In genomic region chr6:160030103-160030502, GRCh38 we compare ENCODE assay signal across 8 cellular contexts.
DNase-seq lines count a peak whose midpoint lies in the region; ATAC-seq and TF ChIP-seq lines count a peak whose summit lies in the region.

No MANE protein-coding gene starts in this region.

- no peak overlapping the region for H3K27ac Mint-ChIP-seq in activated CD8-positive, alpha-beta T cell treated with anti-CD3 and anti-CD28 coated beads, Interleukin-2, amount 10 ng/mL, durations not matched to agents 7 days and 5 days

- H3K4me1 ChIP-seq in gastrocnemius medialis: peaks cover 34 to 42% of the 10 kb centered on the region in 2 donors

- H3K4me1 Mint-ChIP-seq in activated CD8-positive, alpha-beta T cell treated with anti-CD3 and anti-CD28 coated beads, Interleukin-2, amount 10 ng/mL, durations not matched to agents 7 days and 5 days (ENCODE audit: low read depth): peaks cover 20% of the 10 kb centered on the region

- CTCF ChIA-PET in activated CD8-positive, alpha-beta T cell treated with anti-CD3 and anti-CD28 coated beads, Interleukin-2, amount 10 ng/mL, durations not matched to agents 7 days and 5 days (lab: Charles Lee): no interaction called here

- H3K27ac ChIP-seq in gastrocnemius medialis: peak overlapping the region; percentile 80 to 83 (median 81)

- in situ Hi-C loops in astrocyte of the cerebellum (cut with HindIII; ENCODE audit: low sequenced_read_pairs): no loop called here
- in situ Hi-C loops in gastrocnemius medialis (cut with MboI; ENCODE audit: low sequenced_read_pairs in 4 of 4): loop anchor here in 2 of 4 donors (10.0 to 25.0 kb wide), 2 partner anchors 45 to 168 kb away; no protein-coding TSS in a partner anchor

- no peaks in the 10 kb centered on the region for H3K27me3 Mint-ChIP-seq in activated CD8-positive, alpha-beta T cell treated with anti-CD3 and anti-CD28 coated beads, Interleukin-2, amount 10 ng/mL, durations not matched to agents 7 days and 5 days (ENCODE audit: low read depth)

- H3K4me3 Mint-ChIP-seq in activated CD8-positive, alpha-beta T cell treated with anti-CD3 and anti-CD28 coated beads, Interleukin-2, amount 10 ng/mL, durations not matched to agents 7 days and 5 days: no peak overlapping the region

- intact Hi-C loops in gastrocnemius medialis (cut with DNase I; ENCODE audit: low total_unique reads): no loop called here

- peak; percentile 4 to 36 for TF ChIP-seq POLR2A in gastrocnemius medialis (IDR thresholded peaks at IDR 0.05)

- no peaks in the 10 kb centered on the region for H3K9me3 Mint-ChIP-seq in activated CD8-positive, alpha-beta T cell treated with anti-CD3 and anti-CD28 coated beads, Interleukin-2, amount 10 ng/mL, durations not matched to agents 7 days and 5 days (ENCODE audit: insufficient read depth)

- POLR2A ChIA-PET in activated CD8-positive, alpha-beta T cell treated with anti-CD3 and anti-CD28 coated beads, Interleukin-2, amount 10 ng/mL, durations not matched to agents 7 days and 5 days (lab: Charles Lee): interaction anchor here (1.2 kb wide), 1 partner anchor 56 kb away, joined by 4 read pairs; no protein-coding TSS in a partner anchor

- peaks cover 0 to 52% of the 10 kb centered on the region in 2 donors for H3K36me3 ChIP-seq in gastrocnemius medialis

- ATAC-seq in gastrocnemius medialis: peak; percentile 88 to 93
- no peak for ATAC-seq in activated CD8-positive, alpha-beta T cell treated with anti-CD3 and anti-CD28 coated beads, Interleukin-2, amount 10 ng/mL, durations not matched to agents 7 days and 5 days

- no peaks in the 10 kb centered on the region for H3K27me3 ChIP-seq in gastrocnemius medialis

- H3K4me3 ChIP-seq in astrocyte of the cerebellum (ENCODE audit: low read depth, low read length) (no peak overlapping the region), gastrocnemius medialis (no peak overlapping the region)

- no peak for TF ChIP-seq CTCF in astrocyte of the cerebellum (IDR thresholded peaks at IDR 0.05; ENCODE audit: low read depth, low read length, missing control alignments)
- TF ChIP-seq CTCF in gastrocnemius medialis (IDR thresholded peaks at IDR 0.05 in 4 of 5, conservative IDR thresholded peaks at IDR 0.05 in 1 of 5): peak in 2 of 5 experiments; percentile 16 to 18

- peaks cover 70% of the 10 kb centered on the region for H3K36me3 Mint-ChIP-seq in activated CD8-positive, alpha-beta T cell treated with anti-CD3 and anti-CD28 coated beads, Interleukin-2, amount 10 ng/mL, durations not matched to agents 7 days and 5 days (ENCODE audit: low read depth)

- DNase-seq in NCI-H1417 (lab: John Stamatoyannopoulos, UW): peak in 2 of 3 experiments; percentile 37 to 78
- no peak for DNase-seq in NCI-H1417 treated with DMSO at 0.1 percent for 48 hours (lab: John Stamatoyannopoulos, UW)
- DNase-seq in astrocyte of the cerebellum (ENCODE audit: low read depth): peak; percentile 94
- DNase-seq in iPS-NIHi11 (ENCODE audit: low spot score): peak; percentile 65
- DNase-seq in gastrocnemius medialis: peak; percentile 77 to 89
- DNase-seq in HuH-7.5 (ENCODE audit: low spot score): no peak
- DNase-seq in activated CD8-positive, alpha-beta T cell treated with anti-CD3 and anti-CD28 coated beads, Interleukin-2, amount 10 ng/mL, durations not matched to agents 7 days and 5 days: no peak
- DNase-seq in RKO (ENCODE audit: low spot score): no peak

- H3K9me3 ChIP-seq in gastrocnemius medialis: no peaks in the 10 kb centered on the region

Comparison
In these comparisons a context has a peak if more than half of its experiments do, and no peak if none do; other contexts are left out.
1. DNase-seq: peak in NCI-H1417 (2 of 3), astrocyte of the cerebellum (single experiment), iPS-NIHi11 (single experiment) and gastrocnemius medialis (2 of 2); none in NCI-H1417 treated with DMSO at 0.1 percent for 48 hours (single experiment), HuH-7.5 (single experiment), activated CD8-positive, alpha-beta T cell treated with anti-CD3 and anti-CD28 coated beads, Interleukin-2, amount 10 ng/mL, durations not matched to agents 7 days and 5 days (single experiment) and RKO (single experiment).